In the genomic region with DNA sequence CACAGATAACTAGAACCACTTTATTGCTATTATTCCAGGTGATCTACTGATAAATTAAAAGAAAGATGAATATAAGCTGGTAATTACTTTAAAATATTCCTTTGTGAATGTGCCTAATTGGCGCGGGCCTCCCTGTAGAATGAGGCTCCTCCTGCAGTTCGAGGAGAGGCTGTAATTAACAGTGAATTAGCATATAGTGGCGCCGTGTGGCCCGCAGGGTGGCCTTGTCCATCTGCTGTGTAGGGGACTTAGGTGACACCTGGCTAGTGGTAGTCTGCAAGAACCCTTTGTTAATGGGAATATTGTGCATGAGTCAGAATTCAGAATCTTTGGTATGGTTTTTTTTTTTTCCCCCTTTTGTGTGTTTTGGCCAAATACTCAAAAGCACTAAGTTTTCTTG, we compare ENCODE assay signal across 1 cellular context.
TF ChIP-seq lines count a peak whose summit lies in the region.

No MANE protein-coding gene starts in this region.

TF ChIP-seq in IMR-90, 13 proteins besides CTCF, POLR2A, EP300 and RAD21:
- no peak for TF ChIP-seq CEBPB (IDR thresholded peaks at IDR 0.05; ENCODE audit: low read depth, low read length)
- no peak for TF ChIP-seq CHD1 (IDR thresholded peaks at IDR 0.05; ENCODE audit: low read depth, low read length)
- TF ChIP-seq MAFK (IDR thresholded peaks at IDR 0.05; ENCODE audit: low read depth, low read length): no peak
- TF ChIP-seq SMC3 (IDR thresholded peaks at IDR 0.05; ENCODE audit: low read depth, low read length): no peak
- TF ChIP-seq, protein P1, sequence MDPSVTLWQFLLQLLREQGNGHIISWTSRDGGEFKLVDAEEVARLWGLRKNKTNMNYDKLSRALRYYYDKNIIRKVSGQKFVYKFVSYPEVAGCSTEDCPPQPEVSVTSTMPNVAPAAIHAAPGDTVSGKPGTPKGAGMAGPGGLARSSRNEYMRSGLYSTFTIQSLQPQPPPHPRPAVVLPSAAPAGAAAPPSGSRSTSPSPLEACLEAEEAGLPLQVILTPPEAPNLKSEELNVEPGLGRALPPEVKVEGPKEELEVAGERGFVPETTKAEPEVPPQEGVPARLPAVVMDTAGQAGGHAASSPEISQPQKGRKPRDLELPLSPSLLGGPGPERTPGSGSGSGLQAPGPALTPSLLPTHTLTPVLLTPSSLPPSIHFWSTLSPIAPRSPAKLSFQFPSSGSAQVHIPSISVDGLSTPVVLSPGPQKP (IDR thresholded peaks at IDR 0.05; ENCODE audit: borderline replicate concordance, low read depth, low read length): no peak
- TF ChIP-seq FOS (IDR thresholded peaks at IDR 0.05; ENCODE audit: low read depth, low read length): no peak
- TF ChIP-seq RCOR1 (IDR thresholded peaks at IDR 0.05; ENCODE audit: insufficient replicate concordance, low read length): no peak
- no peak for TF ChIP-seq MAZ (IDR thresholded peaks at IDR 0.05; ENCODE audit: borderline replicate concordance, low read depth, low read length)
- TF ChIP-seq MXI1 (IDR thresholded peaks at IDR 0.05; ENCODE audit: borderline replicate concordance, low read depth, low read length): no peak
- TF ChIP-seq BHLHE40 (IDR thresholded peaks at IDR 0.05; ENCODE audit: low read depth, low read length): no peak
- no peak for TF ChIP-seq NFE2L2 (IDR thresholded peaks at IDR 0.05; ENCODE audit: low read depth, low read length)
- TF ChIP-seq, protein P2, sequence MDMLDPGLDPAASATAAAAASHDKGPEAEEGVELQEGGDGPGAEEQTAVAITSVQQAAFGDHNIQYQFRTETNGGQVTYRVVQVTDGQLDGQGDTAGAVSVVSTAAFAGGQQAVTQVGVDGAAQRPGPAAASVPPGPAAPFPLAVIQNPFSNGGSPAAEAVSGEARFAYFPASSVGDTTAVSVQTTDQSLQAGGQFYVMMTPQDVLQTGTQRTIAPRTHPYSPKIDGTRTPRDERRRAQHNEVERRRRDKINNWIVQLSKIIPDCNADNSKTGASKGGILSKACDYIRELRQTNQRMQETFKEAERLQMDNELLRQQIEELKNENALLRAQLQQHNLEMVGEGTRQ (IDR thresholded peaks at IDR 0.05; ENCODE audit: low read depth, low read length): no peak
- no peak for TF ChIP-seq RFX5 (IDR thresholded peaks at IDR 0.05; ENCODE audit: low read depth, low read length)
